In genomic region chr13:96090240-96091101, GRCh38 we compare ENCODE assay signal across 9 cellular contexts. TPM values are rescaled to one million over a fixed set of nuclear protein-coding genes. Genes with fewer than 3 reads are reported as not detected.
DNase-seq lines count a peak whose midpoint lies in the region; ATAC-seq and TF ChIP-seq lines count a peak whose summit lies in the region.
"Had no signal": no experiment of that assay in that cellular context is flagged by ENCODE, and none has a peak within 500 bp of the region (broad histone marks: within the 10 kb centered on the region; RNA-seq: fewer than 3 reads in every experiment).

No MANE protein-coding gene starts in this region.

- H3K4me3 ChIP-seq in ascending aorta (peak overlapping the region; percentile 61 to 75), iPS-18a (ENCODE audit: low read length) (peak overlapping the region; percentile 67), thoracic aorta (peak overlapping the region; percentile 73)

- no peak overlapping the region for H3K27ac ChIP-seq in ascending aorta
- H3K27ac ChIP-seq in iPS-18a (ENCODE audit: low read length), result no peak overlapping the region
- H3K27ac ChIP-seq in thoracic aorta, result no peak overlapping the region

- H3K9me3 Mint-ChIP-seq in activated T-helper 2 cell treated with anti-CD3 and anti-CD28 coated beads, Interferon-gamma antibody, Interleukin-2, Interleukin-4, amounts not matched to agents 10 μg/mL and 5 μg/mL and 100 μg/mL, durations not matched to agents 14 hours and 24 hours and 36 hours, result no peaks in the 10 kb centered on the region
- H3K9me3 Mint-ChIP-seq in activated T-cell treated with anti-CD3 and anti-CD28 coated beads, Interleukin-2, amount 50 U/mL, for 24 hours, result no peaks in the 10 kb centered on the region

- intact Hi-C loops in ascending aorta (cut with DNase I), result no loop called here
- intact Hi-C loops in activated T-helper 2 cell treated with anti-CD3 and anti-CD28 coated beads, Interferon-gamma antibody, Interleukin-2, Interleukin-4, amounts not matched to agents 10 μg/mL and 5 μg/mL and 100 μg/mL, durations not matched to agents 14 hours and 24 hours and 36 hours (cut with micrococcal nuclease), result loop anchor here (5.0 kb wide), 1 partner anchor 1378 kb away; the partner anchor contains the start of gene SOX21

- H3K27me3 ChIP-seq in ascending aorta (no peaks in the 10 kb centered on the region), iPS-18a (ENCODE audit: control insufficient read depth, insufficient read depth, low read length) (peaks cover 63% of the 10 kb centered on the region), thoracic aorta (replicated peaks; ENCODE audit: insufficient read depth) (no peaks in the 10 kb centered on the region)

- no peak overlapping the region for H3K9ac ChIP-seq in iPS-18a (ENCODE audit: low read length)

- DNase-seq in NCI-H510A treated with DMSO at 0.1 percent for 48 hours (lab: John Stamatoyannopoulos, UW) (peak; percentile 22), NCI-H510A (lab: John Stamatoyannopoulos, UW) (no peak), ascending aorta (ENCODE audit: low spot score in 2 of 2) (no peak), thoracic aorta (ENCODE audit: low spot score) (no peak)
- no peak for DNase-seq in activated T-helper 2 cell treated with anti-CD3 and anti-CD28 coated beads, Interferon-gamma antibody, Interleukin-2, Interleukin-4, amounts not matched to agents 10 μg/mL and 5 μg/mL and 100 μg/mL, durations not matched to agents 14 hours and 24 hours and 36 hours (ENCODE audit: low spot score)
- DNase-seq in activated T-cell treated with anti-CD3 and anti-CD28 coated beads, Interleukin-2, amount 50 U/mL, for 24 hours, result no peak

- H3K9me3 ChIP-seq in ascending aorta (no peaks in the 10 kb centered on the region), iPS-18a (ENCODE audit: control insufficient read depth, low read depth, low read length) (no peaks in the 10 kb centered on the region), thoracic aorta (no peaks in the 10 kb centered on the region)

- no peaks in the 10 kb centered on the region for H3K36me3 ChIP-seq in ascending aorta
- H3K36me3 ChIP-seq in iPS-18a (ENCODE audit: control insufficient read depth, low read depth, low read length), result no peaks in the 10 kb centered on the region
- H3K36me3 ChIP-seq in thoracic aorta, result no peaks in the 10 kb centered on the region

- H3K27ac Mint-ChIP-seq in activated T-helper 2 cell treated with anti-CD3 and anti-CD28 coated beads, Interferon-gamma antibody, Interleukin-2, Interleukin-4, amounts not matched to agents 10 μg/mL and 5 μg/mL and 100 μg/mL, durations not matched to agents 14 hours and 24 hours and 36 hours, result no peak overlapping the region
- no peak overlapping the region for H3K27ac Mint-ChIP-seq in activated T-cell treated with anti-CD3 and anti-CD28 coated beads, Interleukin-2, amount 50 U/mL, for 24 hours

- H3K4me1 Mint-ChIP-seq in activated T-helper 2 cell treated with anti-CD3 and anti-CD28 coated beads, Interferon-gamma antibody, Interleukin-2, Interleukin-4, amounts not matched to agents 10 μg/mL and 5 μg/mL and 100 μg/mL, durations not matched to agents 14 hours and 24 hours and 36 hours (ENCODE audit: low read depth), result no peaks in the 10 kb centered on the region
- peaks cover 6% of the 10 kb centered on the region for H3K4me1 Mint-ChIP-seq in activated T-cell treated with anti-CD3 and anti-CD28 coated beads, Interleukin-2, amount 50 U/mL, for 24 hours (ENCODE audit: low read depth)

- H3K4me1 ChIP-seq in ascending aorta (peaks cover 0 to 9% of the 10 kb centered on the region in 2 donors), iPS-18a (ENCODE audit: control insufficient read depth, low read depth, low read length) (peaks cover 3% of the 10 kb centered on the region), thoracic aorta (ENCODE audit: control insufficient read depth in 1 of 2, low read depth in 2 of 2) (peaks cover 3 to 14% of the 10 kb centered on the region in 2 donors)

- no peak overlapping the region for H3K4me3 Mint-ChIP-seq in activated T-helper 2 cell treated with anti-CD3 and anti-CD28 coated beads, Interferon-gamma antibody, Interleukin-2, Interleukin-4, amounts not matched to agents 10 μg/mL and 5 μg/mL and 100 μg/mL, durations not matched to agents 14 hours and 24 hours and 36 hours (ENCODE audit: low read depth)
- H3K4me3 Mint-ChIP-seq in activated T-cell treated with anti-CD3 and anti-CD28 coated beads, Interleukin-2, amount 50 U/mL, for 24 hours, result no peak overlapping the region

- TF ChIP-seq CTCF in ascending aorta (IDR thresholded peaks at IDR 0.05) (no peak), thoracic aorta (IDR thresholded peaks at IDR 0.05) (no peak)

- ATAC-seq in HG03175 (IDR thresholded peaks at IDR 0.05; ENCODE audit: unreplicated experiment), result peak; percentile 36
- ATAC-seq in thoracic aorta (ENCODE audit: insufficient number of reproducible peaks, low FRiP score, low read depth), result no peak

- H3K27me3 Mint-ChIP-seq in activated T-helper 2 cell treated with anti-CD3 and anti-CD28 coated beads, Interferon-gamma antibody, Interleukin-2, Interleukin-4, amounts not matched to agents 10 μg/mL and 5 μg/mL and 100 μg/mL, durations not matched to agents 14 hours and 24 hours and 36 hours (ENCODE audit: low read depth), result peaks cover 55% of the 10 kb centered on the region
- H3K27me3 Mint-ChIP-seq in activated T-cell treated with anti-CD3 and anti-CD28 coated beads, Interleukin-2, amount 50 U/mL, for 24 hours, result peaks cover 64% of the 10 kb centered on the region

- no peaks in the 10 kb centered on the region for H3K36me3 Mint-ChIP-seq in activated T-helper 2 cell treated with anti-CD3 and anti-CD28 coated beads, Interferon-gamma antibody, Interleukin-2, Interleukin-4, amounts not matched to agents 10 μg/mL and 5 μg/mL and 100 μg/mL, durations not matched to agents 14 hours and 24 hours and 36 hours (ENCODE audit: low read depth)
- no peaks in the 10 kb centered on the region for H3K36me3 Mint-ChIP-seq in activated T-cell treated with anti-CD3 and anti-CD28 coated beads, Interleukin-2, amount 50 U/mL, for 24 hours (ENCODE audit: low read depth)

RNA-seq across cellular contexts. Expression of gene HS6ST3, which starts 0.6 kb away (rescaled TPM):
- 3.0 TPM for total RNA-seq in ascending aorta
- 1 to 10 TPM; 1.1 to 1.8 TPM for total RNA-seq in thoracic aorta
- total RNA-seq in activated T-helper 2 cell treated with anti-CD3 and anti-CD28 coated beads, Interferon-gamma antibody, Interleukin-2, Interleukin-4, amounts not matched to agents 10 μg/mL and 5 μg/mL and 100 μg/mL, durations not matched to agents 14 hours and 24 hours and 36 hours, result not detected in 2 replicates
- total RNA-seq: activated CD8-positive, alpha-beta memory T cell treated with anti-CD3 and anti-CD28 coated beads for 36 hours had no signal

RNA-seq across cellular contexts. Expression of gene UGGT2, which starts 37.3 kb away (rescaled TPM):
- total RNA-seq in ascending aorta (26.0 TPM), thoracic aorta (100 to 1,000 TPM in 1 of 2 donors, 10 to 100 TPM in 1; 80.8 to 116 TPM)
- 1.0 and 2.3 TPM in 2 replicates for total RNA-seq in activated T-helper 2 cell treated with anti-CD3 and anti-CD28 coated beads, Interferon-gamma antibody, Interleukin-2, Interleukin-4, amounts not matched to agents 10 μg/mL and 5 μg/mL and 100 μg/mL, durations not matched to agents 14 hours and 24 hours and 36 hours
- total RNA-seq: activated CD8-positive, alpha-beta memory T cell treated with anti-CD3 and anti-CD28 coated beads for 36 hours had no signal
